In genomic region chr11:12539570-12539969, GRCh38 we compare ENCODE assay signal across 1 cellular context.
A peak's percentile ranks its signal among the peaks of the same experiment; 100 is the strongest.
TF ChIP-seq lines count a peak whose summit lies in the region.

No MANE protein-coding gene starts in this region.

TF ChIP-seq in endothelial cell of umbilical vein, 7 proteins besides CTCF, POLR2A, EP300 and RAD21 (continued from another document):
- peak; percentile 31 for TF ChIP-seq GATA2 (IDR thresholded peaks at IDR 0.05; ENCODE audit: insufficient read depth, insufficient read length, low read depth, low read length)
- peak; percentile 68 for TF ChIP-seq JUN (IDR thresholded peaks at IDR 0.05; ENCODE audit: borderline replicate concordance, insufficient read depth, insufficient read length, low read depth)
- peak; percentile 81 for TF ChIP-seq FOS (IDR thresholded peaks at IDR 0.05; ENCODE audit: borderline replicate concordance, insufficient read depth, low read length)
